8 cellular contexts compared by ENCODE assay signal in the genomic region with DNA sequence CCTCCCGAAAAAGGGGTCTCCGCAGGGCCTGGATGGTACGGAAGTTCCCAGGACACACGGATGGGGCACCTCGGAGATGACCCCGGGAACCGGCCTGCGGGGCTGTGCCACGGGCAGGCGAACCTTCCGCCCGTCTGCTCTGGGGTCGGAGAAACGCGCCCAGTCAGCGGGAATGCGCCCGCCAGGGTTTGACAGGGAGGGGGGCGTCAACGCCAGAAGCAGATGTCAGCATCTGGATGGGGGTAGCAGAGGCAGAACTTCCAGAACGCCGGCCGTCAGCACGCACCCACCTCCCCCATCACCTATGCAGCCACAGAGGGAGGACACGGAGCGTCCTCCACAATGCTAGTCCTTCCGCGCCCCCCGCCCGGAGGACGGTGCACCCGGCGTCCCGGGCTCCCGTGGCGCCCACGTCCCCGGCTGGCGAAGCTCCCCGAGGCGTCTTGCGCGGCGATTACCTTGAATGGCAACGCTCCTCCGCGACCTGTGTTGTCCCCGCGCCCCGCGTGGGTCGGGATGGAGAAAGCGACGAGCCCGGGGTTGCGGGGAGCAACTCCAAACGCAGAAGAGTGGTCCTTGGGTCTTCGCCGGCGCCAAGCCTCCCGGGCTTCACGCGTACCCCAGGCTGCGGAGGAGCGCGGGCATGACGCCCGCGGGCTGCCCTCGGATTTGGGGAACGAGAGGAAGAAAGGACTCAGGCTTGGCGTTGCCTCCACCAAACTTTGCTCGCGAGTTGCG. TPM values are rescaled to one million over a fixed set of nuclear protein-coding genes. Genes with fewer than 3 reads are reported as not detected.
DNase-seq lines count a peak whose midpoint lies in the region; ATAC-seq and TF ChIP-seq lines count a peak whose summit lies in the region.

No MANE protein-coding gene starts in this region.

- no peak for ATAC-seq in HG02798 (IDR thresholded peaks at IDR 0.05; ENCODE audit: poor library complexity, unreplicated experiment)

- no peak overlapping the region for H4K91ac ChIP-seq in neuronal stem cell (ENCODE audit: low read depth, low read length, poor library complexity)

- peak overlapping the region; percentile 96 for H2AFZ ChIP-seq in neuronal stem cell (ENCODE audit: low read length)

- peak overlapping the region; percentile 85 for H2BK5ac ChIP-seq in neuronal stem cell (ENCODE audit: low read length)

- H3K4me3 Mint-ChIP-seq in immature natural killer cell: no peak overlapping the region

- peaks cover 6 to 7% of the 10 kb centered on the region in 2 donors for H3K4me1 Mint-ChIP-seq in immature natural killer cell

- peak overlapping the region; percentile 94 for H3K18ac ChIP-seq in neuronal stem cell (ENCODE audit: low read length)

- H3K27ac ChIP-seq in C4-2B: peak overlapping the region; percentile 56
- no peak overlapping the region for H3K27ac ChIP-seq in neuronal stem cell (replicated peaks; ENCODE audit: low read length)

- H3K14ac ChIP-seq in neuronal stem cell (ENCODE audit: low read length): no peak overlapping the region

- H3K27ac Mint-ChIP-seq in immature natural killer cell: no peak overlapping the region

- no peak overlapping the region for H4K8ac ChIP-seq in neuronal stem cell (ENCODE audit: low read depth, low read length)

- in situ Hi-C loops in KBM-7 (cut with MboI; ENCODE audit: low pct_unique_long_range_greater_than_20kb, low sequenced_read_pairs): no loop called here

- peaks cover 22 to 33% of the 10 kb centered on the region in 2 donors for H3K4me1 ChIP-seq in neuronal stem cell (ENCODE audit: control insufficient read depth in 2 of 2, insufficient read depth in 1 of 2, low read depth in 1 of 2, low read length in 2 of 2)

- H3K9ac ChIP-seq in neuronal stem cell (ENCODE audit: low read depth, low read length, poor library complexity): peak overlapping the region; percentile 75

- no peak overlapping the region for H2BK12ac ChIP-seq in neuronal stem cell (ENCODE audit: low read length)

- H2BK15ac ChIP-seq in neuronal stem cell (ENCODE audit: low read length): peak overlapping the region; percentile 84

- H3K27me3 Mint-ChIP-seq in immature natural killer cell (ENCODE audit: low read depth in 3 of 3): peaks cover 14 to 30% (median 23%) of the 10 kb centered on the region in 3 donors

- peaks cover 0 to 8% (median 0%) of the 10 kb centered on the region in 3 donors for H3K36me3 Mint-ChIP-seq in immature natural killer cell

- peak overlapping the region; percentile 57 for H2BK120ac ChIP-seq in neuronal stem cell (ENCODE audit: low read depth, low read length)

- no peak for TF ChIP-seq CTCF in C4-2B (conservative IDR thresholded peaks at IDR 0.05)
- no peak for TF ChIP-seq CTCF in fibroblast of pulmonary artery (IDR thresholded peaks at IDR 0.05; ENCODE audit: low read length, missing control alignments)

- H3K23ac ChIP-seq in neuronal stem cell (ENCODE audit: low read depth, low read length, poor library complexity): peak overlapping the region; percentile 96

- peak overlapping the region; percentile 18 for H2AK5ac ChIP-seq in neuronal stem cell (ENCODE audit: low read depth, low read length)

- DNase-seq in KBM-7 (peak; percentile 28), fibroblast of pulmonary artery (ENCODE audit: low read depth) (no peak), neuronal stem cell (ENCODE audit: low spot score) (peak; percentile 45), NCI-H446 (lab: John Stamatoyannopoulos, UW) (no peak), immature natural killer cell (no peak), HUDEP-2 (lab: John Stamatoyannopoulos, UW; ENCODE audit: unreplicated experiment in 76 of 76) (no peak)

- no peaks in the 10 kb centered on the region for H3K9me3 Mint-ChIP-seq in immature natural killer cell

- peak overlapping the region; percentile 39 for H3K4ac ChIP-seq in neuronal stem cell (ENCODE audit: low read length)

- H3K27me3 ChIP-seq in neuronal stem cell (ENCODE audit: control insufficient read depth in 3 of 3, insufficient read depth in 3 of 3, low read depth in 1 of 3, low read length in 3 of 3): peaks cover 0 to 30% (median 20%) of the 10 kb centered on the region in 3 experiments

- H3K79me1 ChIP-seq in neuronal stem cell (ENCODE audit: low read depth, low read length): no peaks in the 10 kb centered on the region

- peaks cover 0 to 1% of the 10 kb centered on the region in 2 donors for H3K9me3 ChIP-seq in neuronal stem cell (replicated peaks in 1 of 2; ENCODE audit: control insufficient read depth in 2 of 2, insufficient read depth in 1 of 2, low read depth in 1 of 2, low read length in 2 of 2)

- peak overlapping the region; percentile 92 for H3K4me2 ChIP-seq in neuronal stem cell (ENCODE audit: insufficient read depth, low read length, poor library complexity, severe bottlenecking)

- peaks cover 1 to 3% of the 10 kb centered on the region in 2 donors for H3K36me3 ChIP-seq in neuronal stem cell (replicated peaks in 1 of 2; ENCODE audit: control insufficient read depth in 2 of 2, insufficient read depth in 2 of 2, low read length in 2 of 2)

- H3K4me3 ChIP-seq in fibroblast of pulmonary artery (replicated peaks; ENCODE audit: low read depth, low read length): peak overlapping the region; percentile 32
- peak overlapping the region; percentile 68 to 88 for H3K4me3 ChIP-seq in neuronal stem cell (ENCODE audit: low read length in 2 of 2)

- WGBS in neuronal stem cell (ENCODE audit: extremely low coverage in 2 of 2, insufficient read length in 2 of 2, insufficient replicate concordance in 1 of 2), 2 donors: no CpG with 5 or more reads among the region's 75 CpGs

RNA-seq across cellular contexts. Expression of a gene that starts 0.6 kb away (rescaled TPM):
- polyA plus RNA-seq in neuronal stem cell (2013, experiment 1 of 2): 3.1 TPM
- 3.4 TPM for polyA plus RNA-seq in neuronal stem cell (2013, experiment 2 of 2)
- not detected for polyA plus RNA-seq in immature natural killer cell

Comparison
In these comparisons a context has a peak if more than half of its experiments do, and no peak if none do; other contexts are left out.
1. DNase-seq: peak in KBM-7 (single experiment) and neuronal stem cell (single experiment); none in fibroblast of pulmonary artery (single experiment), NCI-H446 (0 of 2), immature natural killer cell (0 of 3) and HUDEP-2 (0 of 76).